ENCODE assay signal across 8 cellular contexts in the genomic region with DNA sequence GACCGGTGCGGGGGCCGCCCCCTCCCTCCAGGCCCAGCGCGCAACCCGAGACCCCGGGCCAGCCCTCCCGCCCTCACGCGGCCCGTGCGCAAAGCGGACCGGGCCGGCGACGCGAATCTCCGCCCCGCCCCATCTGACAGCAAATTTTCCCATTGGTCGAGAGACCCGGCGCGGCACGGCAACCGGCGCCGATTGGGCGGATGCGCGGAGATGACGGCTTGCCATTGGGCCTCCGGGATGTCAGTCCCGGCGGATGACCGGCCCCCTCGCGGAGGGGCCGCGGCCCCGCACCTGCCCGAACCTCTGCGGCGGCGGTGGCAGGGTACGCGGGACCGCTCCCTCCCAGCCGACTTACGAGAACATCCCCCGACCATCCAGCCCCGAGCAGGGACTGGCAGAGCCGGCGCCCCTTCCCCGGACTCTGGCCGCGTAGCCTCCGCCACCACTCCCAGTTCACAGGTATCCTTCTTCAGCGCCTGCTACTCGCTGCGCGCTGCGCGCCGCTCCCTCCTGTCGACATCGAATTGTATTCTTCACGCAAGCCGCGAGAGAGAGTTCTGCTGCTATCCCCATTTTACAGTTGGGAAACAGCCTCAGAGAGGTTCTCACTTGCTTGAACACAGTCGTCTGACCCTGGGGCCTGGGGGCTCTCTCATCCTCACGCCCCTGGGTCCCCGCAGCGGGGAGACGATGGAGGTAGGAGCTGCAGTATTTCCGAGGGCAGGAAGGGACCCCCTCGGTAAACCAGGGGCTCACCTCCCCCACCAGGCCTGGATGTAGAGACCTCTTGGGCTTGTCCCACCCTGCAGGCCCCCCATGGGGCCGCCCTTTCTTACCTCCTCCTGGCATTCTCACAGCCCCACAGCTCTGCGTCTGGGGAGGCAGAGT. TPM values are rescaled to one million over a fixed set of nuclear protein-coding genes. Genes with fewer than 3 reads are reported as not detected.
DNase-seq lines count a peak whose midpoint lies in the region; ATAC-seq and TF ChIP-seq lines count a peak whose summit lies in the region.

ARVCF (minus strand) TSS at position 90 of the 888 bp plus-strand sequence. CDS start 26,029 bp downstream, outside the sequence.

- H3K27ac ChIP-seq in left lung = no peak within 1 kb of the TSS

- intact Hi-C loops in left lung (cut with DNase I) = no loop called here

- peak in 1 of 2 donors; percentile 22 for TF ChIP-seq CTCF in left lung (IDR thresholded peaks at IDR 0.05)

- H3K4me1 ChIP-seq in left lung = peaks cover 13 to 42% of the 10 kb centered on the region in 2 donors

- H3K36me3 ChIP-seq in left lung = no peaks in the 10 kb centered on the region

- peak within 1 kb of the TSS; percentile 66 to 88 for H3K4me3 ChIP-seq in left lung

- peaks cover 0 to 31% of the 10 kb centered on the region in 2 donors for H3K27me3 ChIP-seq in left lung

- no peaks in the 10 kb centered on the region for H3K9me3 ChIP-seq in left lung

- ATAC-seq in GM18517 (IDR thresholded peaks at IDR 0.05; ENCODE audit: unreplicated experiment) (peak; percentile 66), HG03175 (IDR thresholded peaks at IDR 0.05; ENCODE audit: unreplicated experiment) (peak; percentile 59), left lung (peak; percentile 77)

- DNase-seq in A172 (ENCODE audit: low spot score) (peak; percentile 51), NCI-H526 (lab: John Stamatoyannopoulos, UW) (peak; percentile 32 to 93), dermis blood vessel endothelial cell (peak; percentile 94), left lung (peak; percentile 90 to 91)
- peak; percentile 80 to 86 for DNase-seq in activated CD4-positive, alpha-beta T cell treated with anti-CD3 and anti-CD28 coated beads, Interleukin-2, amount 50 U/mL, for 24 hours (ENCODE audit: low read depth in 1 of 2, low spot score in 1 of 2)
- peak; percentile 94 to 95 for DNase-seq in stimulated activated CD4-positive, alpha-beta T cell treated with anti-CD3 and anti-CD28 coated beads, Interleukin-2, amount 100 ng/mL, for 24 hours

RNA-seq across cellular contexts. Expression of gene ARVCF, which starts in this region (rescaled TPM):
- total RNA-seq in A172 (2014; rRNA removed; shearing (Covaris generic)) = 9.3 and 22.7 TPM in 2 replicates
- total RNA-seq in dermis blood vessel endothelial cell (123 and 288 TPM in 2 replicates), left lung (10 to 100 TPM; 18.2 to 22.4 TPM)
